Comparison of ENCODE assay signal across 10 cellular contexts in genomic region chr6:165562421-165563090, GRCh38.
"Had no signal": no experiment of that assay in that cellular context is flagged by ENCODE, and none has a peak within 500 bp of the region (broad histone marks: within the 10 kb centered on the region; RNA-seq: fewer than 3 reads in every experiment).

No MANE protein-coding gene starts in this region.

- DNase-seq: activated CD4-positive, alpha-beta memory T cell treated with anti-CD3 and anti-CD28 coated beads for 36 hours; activated gamma-delta T cell; activated naive CD8-positive, alpha-beta T cell treated with anti-CD3 and anti-CD28 coated beads, Interleukin-2, amount 10 ng/mL, durations not matched to agents 7 days and 5 days; activated T-cell treated with anti-CD3 and anti-CD28 coated beads, Interleukin-2, amount 50 U/mL, for 48 hours; anterior cingulate cortex; colonic mucosa; kidney had no signal

- H3K4me1 ChIP-seq: colonic mucosa, vagina had no signal

- H3K36me3 ChIP-seq: colonic mucosa, vagina had no signal

- H3K27ac ChIP-seq: colonic mucosa, skin epidermis, vagina, VCaP had no signal

- H3K27me3 ChIP-seq: colonic mucosa, vagina had no signal

- H3K9me3 ChIP-seq: colonic mucosa, vagina had no signal

- H3K4me3 ChIP-seq: colonic mucosa, skin epidermis, vagina had no signal
